ENCODE assay signal across 13 cellular contexts in the genomic region with DNA sequence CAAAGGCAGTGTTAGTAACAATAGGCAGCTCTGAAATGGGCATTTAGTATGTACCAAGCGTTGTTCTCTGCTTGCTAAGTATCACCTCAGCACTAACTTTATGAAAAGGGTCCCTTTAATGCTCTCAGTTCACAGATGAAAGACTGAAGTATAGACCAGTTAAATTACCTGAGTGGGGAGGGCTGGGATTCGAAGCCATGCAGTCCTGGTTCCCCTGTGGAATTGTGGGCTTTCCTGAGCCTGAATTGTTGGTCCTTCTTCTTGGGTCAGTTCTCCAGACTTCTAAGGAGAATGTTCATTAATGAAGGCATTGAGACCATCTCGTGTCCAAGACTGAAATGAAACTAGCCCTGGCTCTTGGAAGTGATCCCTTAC. TPM values are rescaled to one million over a fixed set of nuclear protein-coding genes. Genes with fewer than 3 reads are reported as not detected.
DNase-seq lines count a peak whose midpoint lies in the region; ATAC-seq and TF ChIP-seq lines count a peak whose summit lies in the region.
"Had no signal": no experiment of that assay in that cellular context is flagged by ENCODE, and none has a peak within 500 bp of the region (broad histone marks: within the 10 kb centered on the region; RNA-seq: fewer than 3 reads in every experiment).

No MANE protein-coding gene starts in this region.

- H3K9me3 ChIP-seq in fibroblast of lung (ENCODE audit: control insufficient read depth, insufficient read depth, low read depth, low read length), result no peaks in the 10 kb centered on the region
- no peaks in the 10 kb centered on the region for H3K9me3 ChIP-seq in neural progenitor cell (ENCODE audit: low read depth)
- H3K9me3 ChIP-seq: Caco-2 had no signal

- H3K27ac Mint-ChIP-seq in WTC11 (no peak overlapping the region), neural progenitor cell (no peak overlapping the region)
- no peak overlapping the region for H3K27ac Mint-ChIP-seq in activated naive CD8-positive, alpha-beta T cell treated with anti-CD3 and anti-CD28 coated beads for 36 hours

- DNase-seq in AG10803 (ENCODE audit: low read depth) (no peak), WTC11 (ENCODE audit: low spot score) (no peak), fibroblast of lung (ENCODE audit: low read depth in 2 of 2) (no peak), neural progenitor cell (ENCODE audit: low spot score) (no peak), SIG-M5 treated with dmso at 0.1 percent for 504 hours (lab: John Stamatoyannopoulos, UW; ENCODE audit: unreplicated experiment) (no peak), NCI-H2029 (lab: John Stamatoyannopoulos, UW) (no peak)
- DNase-seq in activated naive CD8-positive, alpha-beta T cell treated with anti-CD3 and anti-CD28 coated beads for 36 hours, result no peak
- DNase-seq: Caco-2, NCI-H1092, NCI-H748 treated with DMSO at 0.1 percent for 48 hours had no signal

- H3K4me1 Mint-ChIP-seq in WTC11 (peaks cover 37% of the 10 kb centered on the region), neural progenitor cell (peaks cover 27% of the 10 kb centered on the region)
- H3K4me1 Mint-ChIP-seq in activated naive CD8-positive, alpha-beta T cell treated with anti-CD3 and anti-CD28 coated beads for 36 hours, result peaks cover 13% of the 10 kb centered on the region

- peaks cover 11% of the 10 kb centered on the region for H3F3A ChIP-seq in neural progenitor cell (ENCODE audit: low read depth)

- H3K9me3 Mint-ChIP-seq in WTC11, result no peaks in the 10 kb centered on the region
- H3K9me3 Mint-ChIP-seq in neural progenitor cell, result peaks cover 4% of the 10 kb centered on the region
- no peaks in the 10 kb centered on the region for H3K9me3 Mint-ChIP-seq in activated naive CD8-positive, alpha-beta T cell treated with anti-CD3 and anti-CD28 coated beads for 36 hours

- POLR2A ChIA-PET in WTC11 (lab: Charles Lee), result no interaction called here

- peaks cover 16% of the 10 kb centered on the region for H3K4me1 ChIP-seq in fibroblast of lung (ENCODE audit: control insufficient read depth, extremely low read depth, insufficient read depth, low read length)
- peaks cover 12% of the 10 kb centered on the region for H3K4me1 ChIP-seq in neural progenitor cell
- H3K4me1 ChIP-seq: Caco-2 had no signal

- H3K4me2 ChIP-seq in fibroblast of lung (ENCODE audit: extremely low read depth, insufficient read depth, low read length) (peak overlapping the region; percentile 96), neural progenitor cell (peak overlapping the region; percentile 5)

- H3K79me2 ChIP-seq in fibroblast of lung (ENCODE audit: control insufficient read depth, insufficient read depth, low read length), result peaks cover 45% of the 10 kb centered on the region
- H3K79me2 ChIP-seq in neural progenitor cell (ENCODE audit: low read depth), result no peaks in the 10 kb centered on the region

- H3K27me3 ChIP-seq in fibroblast of lung (ENCODE audit: control insufficient read depth, insufficient read depth, low read length) (no peaks in the 10 kb centered on the region), neural progenitor cell (peaks cover 100% of the 10 kb centered on the region)

- H4K20me1 ChIP-seq in fibroblast of lung (ENCODE audit: control insufficient read depth, extremely low read depth, insufficient read depth, low read length) (no peaks in the 10 kb centered on the region), neural progenitor cell (ENCODE audit: low read depth) (peaks cover 91% of the 10 kb centered on the region)

- no peak overlapping the region for H3K9ac ChIP-seq in fibroblast of lung (ENCODE audit: insufficient read depth, low read length)
- H3K9ac ChIP-seq in neural progenitor cell, result no peak overlapping the region

- CTCF ChIA-PET in WTC11 (lab: Charles Lee), result interaction anchor here (4.0 kb wide), 1 partner anchor 13 kb away, joined by 28 read pairs; no protein-coding TSS in a partner anchor

- no peak for TF ChIP-seq CTCF in AG10803 (conservative IDR thresholded peaks at IDR 0.05; ENCODE audit: low read length)
- TF ChIP-seq CTCF in WTC11 (IDR thresholded peaks at IDR 0.05), result no peak
- no peak for TF ChIP-seq CTCF in fibroblast of lung (conservative IDR thresholded peaks at IDR 0.05 in 1 of 2, IDR thresholded peaks at IDR 0.05 in 1 of 2; ENCODE audit: low read depth in 1 of 2, low read length in 2 of 2)
- no peak for TF ChIP-seq CTCF in neural progenitor cell (IDR thresholded peaks at IDR 0.05)

- H3K27ac ChIP-seq in fibroblast of lung (ENCODE audit: insufficient read depth, low read length) (peak overlapping the region; percentile 54), neural progenitor cell (no peak overlapping the region)

- H3K36me3 Mint-ChIP-seq in WTC11 (peaks cover 2% of the 10 kb centered on the region; the same call in 1 of the 2 replicates), neural progenitor cell (no peaks in the 10 kb centered on the region)
- H3K36me3 Mint-ChIP-seq in activated naive CD8-positive, alpha-beta T cell treated with anti-CD3 and anti-CD28 coated beads for 36 hours, result no peaks in the 10 kb centered on the region

- H3K27me3 Mint-ChIP-seq in WTC11 (ENCODE audit: low read depth) (peaks cover 100% of the 10 kb centered on the region), neural progenitor cell (ENCODE audit: insufficient read depth, low read depth) (peaks cover 96% of the 10 kb centered on the region)
- peaks cover 49% of the 10 kb centered on the region for H3K27me3 Mint-ChIP-seq in activated naive CD8-positive, alpha-beta T cell treated with anti-CD3 and anti-CD28 coated beads for 36 hours

- H2AFZ ChIP-seq in fibroblast of lung (ENCODE audit: low read length) (peak overlapping the region; percentile 79), neural progenitor cell (replicated peaks) (no peak overlapping the region)

- H3K36me3 ChIP-seq in fibroblast of lung (ENCODE audit: control insufficient read depth, insufficient read depth, low read length), result peaks cover 2% of the 10 kb centered on the region
- no peaks in the 10 kb centered on the region for H3K36me3 ChIP-seq in neural progenitor cell

- H3K4me3 ChIP-seq in AG10803 (ENCODE audit: low read length) (peak overlapping the region; percentile 24; the same call in 1 of the 2 replicates), fibroblast of lung (replicated peaks in 1 of 4; ENCODE audit: control extremely low read depth in 1 of 4, insufficient read depth in 1 of 4, low read depth in 3 of 4, low read length in 4 of 4) (peak overlapping the region; percentile 3 to 40 (median 18)), neural progenitor cell (peak overlapping the region; percentile 18)
- H3K4me3 ChIP-seq: K562 had no signal

- H3K4me3 Mint-ChIP-seq in WTC11 (peak overlapping the region; percentile 59), neural progenitor cell (no peak overlapping the region)
- no peak overlapping the region for H3K4me3 Mint-ChIP-seq in activated naive CD8-positive, alpha-beta T cell treated with anti-CD3 and anti-CD28 coated beads for 36 hours

- ATAC-seq in WTC11 (no peak), GM19395 (IDR thresholded peaks at IDR 0.05; ENCODE audit: unreplicated experiment) (no peak)
- ATAC-seq: K562, Panc1 had no signal

TF ChIP-seq in WTC11, 78 proteins besides CTCF, POLR2A, EP300 and RAD21 (continues in another document):
- no peak for TF ChIP-seq SOX15 (CRISPR knock-in tag; IDR thresholded peaks at IDR 0.05)
- TF ChIP-seq ZNF232 (CRISPR knock-in tag; IDR thresholded peaks at IDR 0.05), result no peak
- TF ChIP-seq FOXK1 (CRISPR knock-in tag; IDR thresholded peaks at IDR 0.05), result no peak
- TF ChIP-seq NR1H2 (CRISPR knock-in tag; IDR thresholded peaks at IDR 0.05), result no peak
- TF ChIP-seq, protein P1, sequence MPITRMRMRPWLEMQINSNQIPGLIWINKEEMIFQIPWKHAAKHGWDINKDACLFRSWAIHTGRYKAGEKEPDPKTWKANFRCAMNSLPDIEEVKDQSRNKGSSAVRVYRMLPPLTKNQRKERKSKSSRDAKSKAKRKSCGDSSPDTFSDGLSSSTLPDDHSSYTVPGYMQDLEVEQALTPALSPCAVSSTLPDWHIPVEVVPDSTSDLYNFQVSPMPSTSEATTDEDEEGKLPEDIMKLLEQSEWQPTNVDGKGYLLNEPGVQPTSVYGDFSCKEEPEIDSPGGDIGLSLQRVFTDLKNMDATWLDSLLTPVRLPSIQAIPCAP (CRISPR knock-in tag; IDR thresholded peaks at IDR 0.05), result no peak
- no peak for TF ChIP-seq GABPB1 (CRISPR knock-in tag; IDR thresholded peaks at IDR 0.05)
- TF ChIP-seq NFE2L1 (CRISPR knock-in tag; IDR thresholded peaks at IDR 0.05), result no peak
- no peak for TF ChIP-seq E2F1 (CRISPR knock-in tag; IDR thresholded peaks at IDR 0.05)
- no peak for TF ChIP-seq MYBL2 (CRISPR knock-in tag; IDR thresholded peaks at IDR 0.05)
- no peak for TF ChIP-seq ZSCAN18 (CRISPR knock-in tag; IDR thresholded peaks at IDR 0.05)
- no peak for TF ChIP-seq PRRX2 (CRISPR knock-in tag; IDR thresholded peaks at IDR 0.05)
- TF ChIP-seq ZNF416 (CRISPR knock-in tag; IDR thresholded peaks at IDR 0.05), result no peak
- TF ChIP-seq ZNF423 (CRISPR knock-in tag; IDR thresholded peaks at IDR 0.05), result no peak

RNA-seq across cellular contexts. Expression of gene PRDM8, which starts 7.7 kb away (rescaled TPM):
- total RNA-seq in WTC11 (2021) (0.14 TPM in 1 of 3 replicates, not detected in the others), fibroblast of lung (2.6 and 8.8 TPM in 2 replicates), neural progenitor cell (ENCODE audit: low replicate concordance) (0.03 TPM in 1 of 2 replicates, not detected in the other)
- polyA plus RNA-seq in fibroblast of lung, result 3.3 and 8.5 TPM in 2 replicates
- polyA plus RNA-seq in fibroblast of lung (2012), result 7.0 and 11.8 TPM in 2 replicates
- polyA minus RNA-seq in fibroblast of lung (ENCODE audit: low replicate concordance), result 4.7 and 5.3 TPM in 2 replicates
- 1 to 10 TPM; 1.3 to 2.3 TPM for total RNA-seq in activated naive CD8-positive, alpha-beta T cell treated with anti-CD3 and anti-CD28 coated beads for 36 hours
- total RNA-seq: Caco-2 had no signal
- polyA plus RNA-seq: K562 had no signal
